ENCODE assay signal across 1 cellular context in genomic region chr2:74756356-74756890, GRCh38.
A peak's percentile ranks its signal among the peaks of the same experiment; 100 is the strongest.
TF ChIP-seq lines count a peak whose summit lies in the region.

No MANE protein-coding gene starts in this region.

TF ChIP-seq in HepG2, 621 proteins besides CTCF, POLR2A, EP300 and RAD21 (continued from another document and continues in another):
- TF ChIP-seq AHDC1 (CRISPR knock-in tag; IDR thresholded peaks at IDR 0.05; ENCODE audit: borderline replicate concordance) (peak; percentile 93; the same call in 1 of the 2 replicates), ZNF207 (IDR thresholded peaks at IDR 0.05; ENCODE audit: borderline replicate concordance) (no peak), ZNF607 (CRISPR knock-in tag; IDR thresholded peaks at IDR 0.05; ENCODE audit: borderline replicate concordance) (no peak), HES4 (CRISPR knock-in tag; IDR thresholded peaks at IDR 0.05; ENCODE audit: borderline replicate concordance) (no peak), NR3C1 (CRISPR knock-in tag; IDR thresholded peaks at IDR 0.05) (no peak), SOX6 (IDR thresholded peaks at IDR 0.05) (0 out of 2 replicates have a peak, but pooled peaks have one; percentile 50), SOX6 (CRISPR knock-in tag; IDR thresholded peaks at IDR 0.05) (peak; percentile 95), GABPB1 (CRISPR knock-in tag; IDR thresholded peaks at IDR 0.05) (no peak), CEBPB (IDR thresholded peaks at IDR 0.05; ENCODE audit: borderline replicate concordance, low read depth, low read length) (no peak), HNRNPUL1 (IDR thresholded peaks at IDR 0.05; ENCODE audit: low read depth, low read length) (no peak), NAIF1 (CRISPR knock-in tag; IDR thresholded peaks at IDR 0.05; ENCODE audit: borderline replicate concordance) (no peak), ZNF562 (CRISPR knock-in tag; IDR thresholded peaks at IDR 0.05; ENCODE audit: borderline replicate concordance) (no peak), ELF4 (CRISPR knock-in tag; IDR thresholded peaks at IDR 0.05; ENCODE audit: borderline replicate concordance) (peak; percentile 69), ONECUT2 (CRISPR knock-in tag; IDR thresholded peaks at IDR 0.05) (no peak), ZBTB21 (CRISPR knock-in tag; IDR thresholded peaks at IDR 0.05) (no peak), MTERF4 (CRISPR knock-in tag; IDR thresholded peaks at IDR 0.05) (no peak), KDM4B (CRISPR knock-in tag; IDR thresholded peaks at IDR 0.05) (no peak), FOXK1 (CRISPR knock-in tag; IDR thresholded peaks at IDR 0.05; ENCODE audit: borderline replicate concordance, low read depth) (0 out of 2 replicates have a peak, but pooled peaks have one; percentile 17), FOXO4 (CRISPR knock-in tag; conservative IDR thresholded peaks at IDR 0.05) (no peak), HOXA5 (CRISPR knock-in tag; IDR thresholded peaks at IDR 0.05) (peak; percentile 69; the same call in 1 of the 2 replicates), TAF1 (CRISPR knock-in tag; IDR thresholded peaks at IDR 0.05) (no peak), CREB3 (CRISPR knock-in tag; IDR thresholded peaks at IDR 0.05) (no peak; the same call in 1 of the 2 replicates), SAP130 (CRISPR knock-in tag; IDR thresholded peaks at IDR 0.05; ENCODE audit: low read depth) (peak; percentile 75), WIZ (CRISPR knock-in tag; IDR thresholded peaks at IDR 0.05) (no peak), RBM22 (optimal IDR thresholded peaks at IDR 0.05; ENCODE audit: low read length) (no peak), IRX3 (CRISPR knock-in tag; IDR thresholded peaks at IDR 0.05; ENCODE audit: borderline replicate concordance, low read depth) (no peak), ZNF331 (CRISPR knock-in tag; IDR thresholded peaks at IDR 0.05) (peak; percentile 56; the same call in 1 of the 2 replicates), GPN1 (CRISPR knock-in tag; IDR thresholded peaks at IDR 0.05; ENCODE audit: borderline replicate concordance) (no peak), ZNF317 (CRISPR knock-in tag; IDR thresholded peaks at IDR 0.05) (peak; percentile 81), PAWR (CRISPR knock-in tag; IDR thresholded peaks at IDR 0.05; ENCODE audit: borderline replicate concordance) (no peak), ZNF234 (CRISPR knock-in tag; conservative IDR thresholded peaks at IDR 0.05) (no peak), NCOA2 (CRISPR knock-in tag; IDR thresholded peaks at IDR 0.05) (peak; percentile 77), TCF12 (IDR thresholded peaks at IDR 0.05) (no peak), TCF12 (CRISPR knock-in tag; IDR thresholded peaks at IDR 0.05) (peak; percentile 47; the same call in 1 of the 2 replicates), ZNF558 (CRISPR knock-in tag; IDR thresholded peaks at IDR 0.05; ENCODE audit: borderline replicate concordance) (no peak), ZNF382 (CRISPR knock-in tag; IDR thresholded peaks at IDR 0.05; ENCODE audit: borderline replicate concordance) (no peak), ZKSCAN8 (CRISPR knock-in tag; IDR thresholded peaks at IDR 0.05; ENCODE audit: borderline replicate concordance) (peak; percentile 45; the same call in 1 of the 2 replicates), ZNF138 (CRISPR knock-in tag; IDR thresholded peaks at IDR 0.05; ENCODE audit: low read depth) (no peak), ZNF354B (CRISPR knock-in tag; IDR thresholded peaks at IDR 0.05) (no peak), ZNF674 (CRISPR knock-in tag; IDR thresholded peaks at IDR 0.05; ENCODE audit: low read depth) (no peak), ISL2 (CRISPR knock-in tag; IDR thresholded peaks at IDR 0.05) (peak; percentile 83), DR1 (CRISPR knock-in tag; IDR thresholded peaks at IDR 0.05) (no peak), ATF1 (CRISPR knock-in tag; IDR thresholded peaks at IDR 0.05) (no peak)
- TF ChIP-seq, protein P1, sequence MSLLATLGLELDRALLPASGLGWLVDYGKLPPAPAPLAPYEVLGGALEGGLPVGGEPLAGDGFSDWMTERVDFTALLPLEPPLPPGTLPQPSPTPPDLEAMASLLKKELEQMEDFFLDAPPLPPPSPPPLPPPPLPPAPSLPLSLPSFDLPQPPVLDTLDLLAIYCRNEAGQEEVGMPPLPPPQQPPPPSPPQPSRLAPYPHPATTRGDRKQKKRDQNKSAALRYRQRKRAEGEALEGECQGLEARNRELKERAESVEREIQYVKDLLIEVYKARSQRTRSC (CRISPR knock-in tag; IDR thresholded peaks at IDR 0.05; ENCODE audit: low read depth): no peak
- TF ChIP-seq, protein P2, sequence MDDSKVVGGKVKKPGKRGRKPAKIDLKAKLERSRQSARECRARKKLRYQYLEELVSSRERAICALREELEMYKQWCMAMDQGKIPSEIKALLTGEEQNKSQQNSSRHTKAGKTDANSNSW (CRISPR knock-in tag; IDR thresholded peaks at IDR 0.05; ENCODE audit: borderline replicate concordance): no peak
- TF ChIP-seq, protein P3, sequence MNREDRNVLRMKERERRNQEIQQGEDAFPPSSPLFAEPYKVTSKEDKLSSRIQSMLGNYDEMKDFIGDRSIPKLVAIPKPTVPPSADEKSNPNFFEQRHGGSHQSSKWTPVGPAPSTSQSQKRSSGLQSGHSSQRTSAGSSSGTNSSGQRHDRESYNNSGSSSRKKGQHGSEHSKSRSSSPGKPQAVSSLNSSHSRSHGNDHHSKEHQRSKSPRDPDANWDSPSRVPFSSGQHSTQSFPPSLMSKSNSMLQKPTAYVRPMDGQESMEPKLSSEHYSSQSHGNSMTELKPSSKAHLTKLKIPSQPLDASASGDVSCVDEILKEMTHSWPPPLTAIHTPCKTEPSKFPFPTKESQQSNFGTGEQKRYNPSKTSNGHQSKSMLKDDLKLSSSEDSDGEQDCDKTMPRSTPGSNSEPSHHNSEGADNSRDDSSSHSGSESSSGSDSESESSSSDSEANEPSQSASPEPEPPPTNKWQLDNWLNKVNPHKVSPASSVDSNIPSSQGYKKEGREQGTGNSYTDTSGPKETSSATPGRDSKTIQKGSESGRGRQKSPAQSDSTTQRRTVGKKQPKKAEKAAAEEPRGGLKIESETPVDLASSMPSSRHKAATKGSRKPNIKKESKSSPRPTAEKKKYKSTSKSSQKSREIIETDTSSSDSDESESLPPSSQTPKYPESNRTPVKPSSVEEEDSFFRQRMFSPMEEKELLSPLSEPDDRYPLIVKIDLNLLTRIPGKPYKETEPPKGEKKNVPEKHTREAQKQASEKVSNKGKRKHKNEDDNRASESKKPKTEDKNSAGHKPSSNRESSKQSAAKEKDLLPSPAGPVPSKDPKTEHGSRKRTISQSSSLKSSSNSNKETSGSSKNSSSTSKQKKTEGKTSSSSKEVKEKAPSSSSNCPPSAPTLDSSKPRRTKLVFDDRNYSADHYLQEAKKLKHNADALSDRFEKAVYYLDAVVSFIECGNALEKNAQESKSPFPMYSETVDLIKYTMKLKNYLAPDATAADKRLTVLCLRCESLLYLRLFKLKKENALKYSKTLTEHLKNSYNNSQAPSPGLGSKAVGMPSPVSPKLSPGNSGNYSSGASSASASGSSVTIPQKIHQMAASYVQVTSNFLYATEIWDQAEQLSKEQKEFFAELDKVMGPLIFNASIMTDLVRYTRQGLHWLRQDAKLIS (CRISPR knock-in tag; IDR thresholded peaks at IDR 0.05): no peak
- TF ChIP-seq, protein P4, sequence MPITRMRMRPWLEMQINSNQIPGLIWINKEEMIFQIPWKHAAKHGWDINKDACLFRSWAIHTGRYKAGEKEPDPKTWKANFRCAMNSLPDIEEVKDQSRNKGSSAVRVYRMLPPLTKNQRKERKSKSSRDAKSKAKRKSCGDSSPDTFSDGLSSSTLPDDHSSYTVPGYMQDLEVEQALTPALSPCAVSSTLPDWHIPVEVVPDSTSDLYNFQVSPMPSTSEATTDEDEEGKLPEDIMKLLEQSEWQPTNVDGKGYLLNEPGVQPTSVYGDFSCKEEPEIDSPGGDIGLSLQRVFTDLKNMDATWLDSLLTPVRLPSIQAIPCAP (CRISPR knock-in tag; IDR thresholded peaks at IDR 0.05; ENCODE audit: low read depth): no peak
- TF ChIP-seq, protein P5, sequence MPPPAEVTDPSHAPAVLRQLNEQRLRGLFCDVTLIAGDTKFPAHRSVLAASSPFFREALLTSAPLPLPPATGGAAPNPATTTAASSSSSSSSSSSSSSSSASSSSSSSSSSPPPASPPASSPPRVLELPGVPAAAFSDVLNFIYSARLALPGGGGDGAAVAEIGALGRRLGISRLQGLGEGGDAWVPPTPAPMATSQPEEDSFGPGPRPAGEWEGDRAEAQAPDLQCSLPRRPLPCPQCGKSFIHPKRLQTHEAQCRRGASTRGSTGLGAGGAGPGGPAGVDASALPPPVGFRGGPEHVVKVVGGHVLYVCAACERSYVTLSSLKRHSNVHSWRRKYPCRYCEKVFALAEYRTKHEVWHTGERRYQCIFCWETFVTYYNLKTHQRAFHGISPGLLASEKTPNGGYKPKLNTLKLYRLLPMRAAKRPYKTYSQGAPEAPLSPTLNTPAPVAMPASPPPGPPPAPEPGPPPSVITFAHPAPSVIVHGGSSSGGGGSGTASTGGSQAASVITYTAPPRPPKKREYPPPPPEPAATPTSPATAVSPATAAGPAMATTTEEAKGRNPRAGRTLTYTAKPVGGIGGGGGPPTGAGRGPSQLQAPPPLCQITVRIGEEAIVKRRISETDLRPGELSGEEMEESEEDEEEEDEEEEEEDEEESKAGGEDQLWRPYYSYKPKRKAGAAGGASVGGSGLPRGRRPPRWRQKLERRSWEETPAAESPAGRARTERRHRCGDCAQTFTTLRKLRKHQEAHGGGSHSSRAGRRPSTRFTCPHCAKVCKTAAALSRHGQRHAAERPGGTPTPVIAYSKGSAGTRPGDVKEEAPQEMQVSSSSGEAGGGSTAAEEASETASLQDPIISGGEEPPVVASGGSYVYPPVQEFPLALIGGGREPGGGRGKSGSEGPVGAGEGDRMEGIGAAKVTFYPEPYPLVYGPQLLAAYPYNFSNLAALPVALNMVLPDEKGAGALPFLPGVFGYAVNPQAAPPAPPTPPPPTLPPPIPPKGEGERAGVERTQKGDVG (CRISPR knock-in tag; IDR thresholded peaks at IDR 0.05; ENCODE audit: borderline replicate concordance): no peak
- TF ChIP-seq, protein P6, sequence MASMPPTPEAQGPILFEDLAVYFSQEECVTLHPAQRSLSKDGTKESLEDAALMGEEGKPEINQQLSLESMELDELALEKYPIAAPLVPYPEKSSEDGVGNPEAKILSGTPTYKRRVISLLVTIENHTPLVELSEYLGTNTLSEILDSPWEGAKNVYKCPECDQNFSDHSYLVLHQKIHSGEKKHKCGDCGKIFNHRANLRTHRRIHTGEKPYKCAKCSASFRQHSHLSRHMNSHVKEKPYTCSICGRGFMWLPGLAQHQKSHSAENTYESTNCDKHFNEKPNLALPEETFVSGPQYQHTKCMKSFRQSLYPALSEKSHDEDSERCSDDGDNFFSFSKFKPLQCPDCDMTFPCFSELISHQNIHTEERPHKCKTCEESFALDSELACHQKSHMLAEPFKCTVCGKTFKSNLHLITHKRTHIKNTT (CRISPR knock-in tag; IDR thresholded peaks at IDR 0.05): no peak
